Comparison of ENCODE assay signal across 10 cellular contexts in the genomic region with DNA sequence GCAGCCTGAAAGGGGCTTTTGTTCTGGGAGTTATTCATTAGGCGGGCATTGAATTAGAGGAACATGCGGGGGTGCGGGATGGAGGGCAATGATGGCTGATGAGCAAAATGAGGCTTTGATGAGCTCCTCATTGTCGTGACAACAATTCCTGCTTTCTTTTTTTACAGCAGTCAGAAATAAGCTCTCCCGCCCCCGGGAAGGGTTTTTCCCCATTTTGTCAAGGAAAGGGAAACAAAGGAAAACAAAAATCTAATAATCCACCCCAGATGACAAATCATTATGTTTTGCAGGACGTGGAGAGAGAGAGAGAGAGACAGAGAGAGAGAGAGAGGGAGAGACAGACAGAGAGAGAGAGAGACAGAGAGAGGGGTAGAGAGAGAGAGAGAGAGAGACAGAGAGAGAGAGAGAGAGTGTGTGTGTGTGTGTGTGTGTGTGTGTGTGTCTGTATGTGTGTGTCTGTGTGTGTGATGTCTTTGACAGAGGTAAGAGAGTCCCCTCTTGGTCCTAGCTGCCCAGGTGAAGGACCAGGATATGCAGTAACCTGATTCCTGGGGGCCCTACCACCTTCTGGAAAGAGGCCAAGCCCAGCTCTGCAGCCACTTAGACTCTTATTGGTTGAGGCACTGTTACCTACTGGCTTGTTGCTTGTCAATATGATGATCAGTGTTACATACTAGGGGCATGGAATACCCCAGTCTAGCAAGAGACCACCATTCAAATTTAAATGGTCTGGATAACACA. TPM values are rescaled to one million over a fixed set of nuclear protein-coding genes. Genes with fewer than 3 reads are reported as not detected.
DNase-seq lines count a peak whose midpoint lies in the region; ATAC-seq, FAIRE-seq and TF ChIP-seq lines count a peak whose summit lies in the region.
"Had no signal": no experiment of that assay in that cellular context is flagged by ENCODE, and none has a peak within 500 bp of the region (broad histone marks: within the 10 kb centered on the region; RNA-seq: fewer than 3 reads in every experiment).

No MANE protein-coding gene starts in this region.

- no peaks in the 10 kb centered on the region for H4K20me1 ChIP-seq in HepG2 (ENCODE audit: insufficient read depth, low read length)

- peaks cover 0 to 2% of the 10 kb centered on the region in 2 experiments; a peak in 1 of 5 replicates for H3K27me3 ChIP-seq in HepG2 (ENCODE audit: control insufficient read depth in 1 of 2, insufficient read depth in 2 of 2, low read length in 2 of 2)
- H3K27me3 ChIP-seq in right lobe of liver = no peaks in the 10 kb centered on the region
- H3K27me3 ChIP-seq: right atrium auricular region had no signal

- TF ChIP-seq POLR2A in HepG2 (IDR thresholded peaks at IDR 0.05; ENCODE audit: insufficient read depth in 1 of 2, low read depth in 2 of 2, low read length in 2 of 2) (no peak), right lobe of liver (IDR thresholded peaks at IDR 0.05) (no peak)

- in situ Hi-C loops in HepG2 (cut with HindIII; ENCODE audit: extremely low pct_ligation_motif_present, low pct_unique_long_range_greater_than_20kb) = loop anchor here (25.0 kb wide), 2 partner anchors 157 to 257 kb away; no protein-coding TSS in a partner anchor

- H3K9me3 ChIP-seq in HepG2 (ENCODE audit: low read length) = no peaks in the 10 kb centered on the region
- H3K9me3 ChIP-seq in right lobe of liver = no peaks in the 10 kb centered on the region
- H3K9me3 ChIP-seq: right atrium auricular region had no signal

- POLR2A ChIA-PET in HepG2 (lab: Yijun Ruan, JAX) = interaction anchor here (1.2 kb wide), 1 partner anchor 46 kb away, joined by 3 read pairs; the partner anchor contains the start of gene PARVA
- POLR2A ChIA-PET in WTC11 (lab: Charles Lee) = interaction anchor here (0.5 to 1.2 kb wide), 6 partner anchors 42 to 853 kb away, joined by 3 to 5 read pairs (median 3); partner anchors contain the start of gene PARVA

- H3K4me1 ChIP-seq in HepG2 (ENCODE audit: insufficient read depth, low read length) (no peaks in the 10 kb centered on the region), right lobe of liver (no peaks in the 10 kb centered on the region)

- intact Hi-C loops in HepG2 (cut with micrococcal nuclease; ENCODE audit: unreplicated experiment) (loop anchor here (1.0 to 5.0 kb wide), 5 partner anchors 47 to 564 kb away; partner anchors contain the start of gene PARVA), right lobe of liver (cut with DNase I) (no loop called here)

- peaks cover 14% of the 10 kb centered on the region for H3K9me3 Mint-ChIP-seq in WTC11
- H3K9me3 Mint-ChIP-seq: stimulated activated memory B cell treated with anti-CD40 and anti-IgM and Interleukin-4, amounts not matched to agents 10 μg/mL and 1 μg/mL and 100 μg/mL, for 72 hours had no signal

- H3K36me3 ChIP-seq in HepG2 (replicated peaks in 1 of 2; ENCODE audit: control insufficient read depth in 1 of 2, insufficient read depth in 2 of 2, low read length in 2 of 2) (no peaks in the 10 kb centered on the region), right lobe of liver (no peaks in the 10 kb centered on the region)
- H3K36me3 ChIP-seq: right atrium auricular region had no signal

- no peaks in the 10 kb centered on the region for H3K79me2 ChIP-seq in HepG2 (ENCODE audit: insufficient read depth, low read length)

- H3K4me3 ChIP-seq in HepG2 (replicated peaks in 1 of 3; ENCODE audit: insufficient read depth in 1 of 3, low read depth in 2 of 3, low read length in 3 of 3) = no peak overlapping the region
- no peak overlapping the region for H3K4me3 ChIP-seq in right lobe of liver
- H3K4me3 ChIP-seq: right atrium auricular region had no signal

- ATAC-seq in HepG2 (peak; percentile 29; the same call in 2 of the 3 replicates), right lobe of liver (no peak), WTC11 (peak; percentile 88), HG03439 (IDR thresholded peaks at IDR 0.05; ENCODE audit: unreplicated experiment) (no peak), GM19452 (IDR thresholded peaks at IDR 0.05; ENCODE audit: unreplicated experiment) (no peak), GM21515 (IDR thresholded peaks at IDR 0.05; ENCODE audit: unreplicated experiment) (no peak)
- ATAC-seq: stimulated activated memory B cell treated with anti-CD40 and anti-IgM and Interleukin-4, amounts not matched to agents 10 μg/mL and 1 μg/mL and 100 μg/mL, for 72 hours had no signal

- peaks cover 12% of the 10 kb centered on the region for H3K4me1 Mint-ChIP-seq in WTC11
- H3K4me1 Mint-ChIP-seq: stimulated activated memory B cell treated with anti-CD40 and anti-IgM and Interleukin-4, amounts not matched to agents 10 μg/mL and 1 μg/mL and 100 μg/mL, for 72 hours had no signal

- CTCF ChIA-PET in HepG2 (lab: Yijun Ruan, JAX; ENCODE audit: low intra/inter-chr PET ratio, low total read pairs) = interaction anchor here (0.7 to 3.4 kb wide), 3 partner anchors 82 to 563 kb away, joined by 5 to 19 read pairs (median 14); no protein-coding TSS in a partner anchor
- CTCF ChIA-PET in WTC11 (lab: Charles Lee) = interaction anchor here (0.6 to 4.0 kb wide), 99 partner anchors 9 to 880 kb away, joined by 3 to 101 read pairs (median 4); partner anchors contain the start of genes PARVA, RASSF10 and TEAD1

- H2AFZ ChIP-seq in HepG2 (ENCODE audit: low read length) = no peak overlapping the region

- H3K36me3 Mint-ChIP-seq in WTC11 = no peaks in the 10 kb centered on the region
- H3K36me3 Mint-ChIP-seq: stimulated activated memory B cell treated with anti-CD40 and anti-IgM and Interleukin-4, amounts not matched to agents 10 μg/mL and 1 μg/mL and 100 μg/mL, for 72 hours had no signal

- peak overlapping the region; percentile 22 for H3K4me3 Mint-ChIP-seq in WTC11
- H3K4me3 Mint-ChIP-seq: stimulated activated memory B cell treated with anti-CD40 and anti-IgM and Interleukin-4, amounts not matched to agents 10 μg/mL and 1 μg/mL and 100 μg/mL, for 72 hours had no signal

- WGBS in HepG2 (ENCODE audit: low lambda C conversion rate) = 6% methylated on average over 7 of the region's 7 CpGs
- WGBS in right lobe of liver (ENCODE audit: insufficient coverage, low coverage, low lambda C conversion rate, missing lambda C conversion rate) = 61% methylated on average over 7 of the region's 7 CpGs

- no peaks in the 10 kb centered on the region; the same call in 1 of the 2 replicates for H3K27me3 Mint-ChIP-seq in WTC11 (ENCODE audit: low read depth)

- FAIRE-seq in HepG2 (lab: Jason Lieb, UNC) = no peak

- TF ChIP-seq EP300 in HepG2 (IDR thresholded peaks at IDR 0.05; ENCODE audit: low read depth in 2 of 2, low read length in 2 of 2) (no peak), HepG2 (CRISPR knock-in tag; IDR thresholded peaks at IDR 0.05; ENCODE audit: borderline replicate concordance) (no peak)

- DNase-seq in HepG2 (ENCODE audit: low spot score) = no peak
- no peak for DNase-seq in right lobe of liver
- DNase-seq in WTC11 (ENCODE audit: low spot score) = no peak
- peak; percentile 2 for DNase-seq in kidney tubule cell (ENCODE audit: low spot score)
- DNase-seq in LoVo (ENCODE audit: low spot score) = no peak

- no TSS peak for BruUV-seq in HepG2 (replicated peaks; lab: Mats Ljungman, UMichigan)

- no peak overlapping the region for H3K9ac ChIP-seq in HepG2 (ENCODE audit: insufficient read depth, low read depth, low read length)

- no peak overlapping the region for H3K4me2 ChIP-seq in HepG2 (ENCODE audit: low read depth, low read length)

- H3K27ac ChIP-seq in HepG2 (ENCODE audit: extremely low read length, insufficient read depth, low read length) (no peak overlapping the region), right lobe of liver (no peak overlapping the region)
- H3K27ac ChIP-seq: right atrium auricular region had no signal

- TF ChIP-seq RAD21 in HepG2 (CRISPR knock-in tag; IDR thresholded peaks at IDR 0.05) = no peak

- H3K27ac Mint-ChIP-seq in WTC11 = no peak overlapping the region
- H3K27ac Mint-ChIP-seq: stimulated activated memory B cell treated with anti-CD40 and anti-IgM and Interleukin-4, amounts not matched to agents 10 μg/mL and 1 μg/mL and 100 μg/mL, for 72 hours had no signal

- no peak for TF ChIP-seq CTCF in HepG2 (CRISPR knock-in tag; IDR thresholded peaks at IDR 0.05)
- TF ChIP-seq CTCF in right lobe of liver (IDR thresholded peaks at IDR 0.05) = no peak
- TF ChIP-seq CTCF in WTC11 (IDR thresholded peaks at IDR 0.05) = no peak

TF ChIP-seq in WTC11, 78 proteins besides CTCF, POLR2A, EP300 and RAD21 (continues in another document):
- no peak for TF ChIP-seq GRHL2 (CRISPR knock-in tag; IDR thresholded peaks at IDR 0.05; ENCODE audit: insufficient replicate concordance, severe bottlenecking)

RNA-seq across cellular contexts. Expression of gene PARVA, which starts 46.7 kb away (rescaled TPM):
- total RNA-seq in HepG2 (2016; rRNA removed; fragmentation: Illumina TruSeq; extraction: Trizol) = 9.1 and 10.5 TPM in 2 replicates
- 1.8 and 2.2 TPM in 2 replicates for total RNA-seq in HepG2 (2016; cell fraction: cytosol; rRNA removed; fragmentation: Illumina TruSeq; extraction: Trizol; ENCODE audit: low read depth)
- total RNA-seq in HepG2 (2016; cell fraction: insoluble cytoplasmic fraction; rRNA removed; fragmentation: Illumina TruSeq; extraction: Trizol) = 8.6 and 9.5 TPM in 2 replicates
- 3.8 and 4.3 TPM in 2 replicates for total RNA-seq in HepG2 (2016; cell fraction: membrane; rRNA removed; fragmentation: Illumina TruSeq; extraction: Trizol)
- 7.8 and 8.1 TPM in 2 replicates for total RNA-seq in HepG2 (2016; cell fraction: nucleus; rRNA removed; fragmentation: Illumina TruSeq; extraction: Trizol)
- polyA plus RNA-seq in HepG2 (2011; rRNA removed) = 5.2 and 5.9 TPM in 2 replicates
- polyA plus RNA-seq in HepG2 (2011; cell fraction: cytosol; rRNA removed) = 4.1 and 4.7 TPM in 2 replicates
- polyA plus RNA-seq in HepG2 (2011; cell fraction: nucleus; rRNA removed) = 4.3 and 5.3 TPM in 2 replicates
- polyA plus RNA-seq in HepG2 (2012) = 4.4 and 5.2 TPM in 2 replicates
- 2.5 and 3.0 TPM in 2 replicates for polyA plus RNA-seq in HepG2 (2016; cell fraction: cytosol; fragmentation: Illumina TruSeq; extraction: Trizol; ENCODE audit: low read depth)
- 12.6 and 15.7 TPM in 2 replicates for polyA plus RNA-seq in HepG2 (2016; cell fraction: insoluble cytoplasmic fraction; fragmentation: Illumina TruSeq; extraction: Trizol; ENCODE audit: low read depth)
- polyA plus RNA-seq in HepG2 (2016; cell fraction: membrane; fragmentation: Illumina TruSeq; extraction: Trizol; ENCODE audit: low read depth) = 3.6 and 4.7 TPM in 2 replicates
- polyA plus RNA-seq in HepG2 (2016; cell fraction: nucleus; fragmentation: Illumina TruSeq; extraction: Trizol; ENCODE audit: insufficient read depth, low read depth) = 9.2 and 10.3 TPM in 2 replicates
- 9.6 and 41.7 TPM in 2 replicates for polyA minus RNA-seq in HepG2 (2011; rRNA and poly(A)+ RNA removed; ENCODE audit: low replicate concordance)
- 5.2 and 5.6 TPM in 2 replicates for polyA minus RNA-seq in HepG2 (2011; cell fraction: cytosol; rRNA and poly(A)+ RNA removed)
- 8.2 and 10.3 TPM in 2 replicates for polyA minus RNA-seq in HepG2 (2011; cell fraction: nucleus; rRNA and poly(A)+ RNA removed)
- 10 to 100 TPM; 11.1 to 27.5 (median 21.8) TPM for total RNA-seq in right lobe of liver
- total RNA-seq in WTC11 (2021) = 8.4 to 10.4 TPM (median 9.0 TPM) in 3 replicates

Comparison
In these comparisons a context has a peak if more than half of its experiments do, and no peak if none do; other contexts are left out.
1. ATAC-seq: peak in HepG2 (single experiment) and WTC11 (single experiment); none in right lobe of liver (0 of 4), HG03439 (single experiment), GM19452 (single experiment) and GM21515 (single experiment).